ENCODE assay signal across 14 cellular contexts in the genomic region with DNA sequence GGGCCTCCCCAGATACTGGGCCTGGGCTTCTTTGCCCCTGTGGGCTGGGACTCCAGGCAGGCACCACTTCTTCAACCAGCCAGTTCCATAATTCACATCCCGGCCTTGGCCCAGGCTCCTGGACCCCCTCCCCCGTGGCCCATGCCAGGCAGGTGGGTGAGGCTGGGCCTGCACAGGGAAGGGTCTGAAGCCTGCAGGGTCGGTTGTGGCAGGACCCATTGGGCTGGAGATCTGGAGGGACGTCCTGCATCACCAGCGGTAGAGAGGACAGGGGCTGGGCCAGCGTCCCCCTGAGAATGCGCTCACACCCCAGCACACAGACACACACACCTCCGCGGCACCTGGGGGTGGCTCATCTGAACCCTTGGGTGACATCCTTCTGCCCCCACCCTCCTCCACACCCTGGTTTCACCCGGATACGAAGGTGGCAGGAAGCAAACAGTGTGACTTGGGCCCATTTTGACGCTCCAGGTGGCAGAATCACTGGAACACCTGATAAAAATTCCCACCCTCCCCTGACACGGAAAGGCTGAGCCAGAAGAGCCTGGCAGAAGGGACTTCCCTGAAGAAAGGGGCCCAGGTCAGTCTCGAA. TPM values are rescaled to one million over a fixed set of nuclear protein-coding genes. Genes with fewer than 3 reads are reported as not detected.
"Had no signal": no experiment of that assay in that cellular context is flagged by ENCODE, and none has a peak within 500 bp of the region (broad histone marks: within the 10 kb centered on the region; RNA-seq: fewer than 3 reads in every experiment).

No MANE protein-coding gene starts in this region.

- H3K36me3 ChIP-seq: cardiac muscle cell, gastroesophageal sphincter, left ventricle myocardium inferior, transverse colon, WERI-Rb-1 had no signal

- H3K9me3 ChIP-seq: gastroesophageal sphincter, left ventricle myocardium inferior, transverse colon had no signal

- H3K4me2 ChIP-seq: smooth muscle cell had no signal

- H3K9me3 Mint-ChIP-seq: activated T-cell treated with anti-CD3 and anti-CD28 coated beads, Interleukin-2, amount 50 U/mL, for 24 hours; stimulated activated naive B cell treated with anti-CD40 and anti-IgM and Interleukin-4, amounts not matched to agents 10 μg/mL and 1 μg/mL and 100 μg/mL, for 72 hours had no signal

- H3K4me3 ChIP-seq: cardiac muscle cell, gastroesophageal sphincter, left ventricle myocardium inferior, smooth muscle cell, transverse colon had no signal

- H3K27me3 Mint-ChIP-seq: activated T-cell treated with anti-CD3 and anti-CD28 coated beads, Interleukin-2, amount 50 U/mL, for 24 hours; stimulated activated naive B cell treated with anti-CD40 and anti-IgM and Interleukin-4, amounts not matched to agents 10 μg/mL and 1 μg/mL and 100 μg/mL, for 72 hours had no signal

- H3K4me3 Mint-ChIP-seq: activated T-cell treated with anti-CD3 and anti-CD28 coated beads, Interleukin-2, amount 50 U/mL, for 24 hours; stimulated activated naive B cell treated with anti-CD40 and anti-IgM and Interleukin-4, amounts not matched to agents 10 μg/mL and 1 μg/mL and 100 μg/mL, for 72 hours had no signal

- H3K27ac ChIP-seq: cardiac muscle cell, epithelial cell of prostate, gastroesophageal sphincter, left ventricle myocardium inferior, transverse colon, WERI-Rb-1 had no signal

- H3K36me3 Mint-ChIP-seq: stimulated activated naive B cell treated with anti-CD40 and anti-IgM and Interleukin-4, amounts not matched to agents 10 μg/mL and 1 μg/mL and 100 μg/mL, for 72 hours had no signal

- H3K27ac Mint-ChIP-seq: activated T-cell treated with anti-CD3 and anti-CD28 coated beads, Interleukin-2, amount 50 U/mL, for 24 hours; stimulated activated naive B cell treated with anti-CD40 and anti-IgM and Interleukin-4, amounts not matched to agents 10 μg/mL and 1 μg/mL and 100 μg/mL, for 72 hours had no signal

- H3K27me3 ChIP-seq: cardiac muscle cell, gastroesophageal sphincter, transverse colon had no signal

RNA-seq across cellular contexts. Expression of gene ZDHHC19, which starts 15.4 kb away (rescaled TPM):
- total RNA-seq: gastroesophageal sphincter, left ventricle myocardium inferior, right cardiac atrium, smooth muscle cell, subcutaneous adipose tissue, transverse colon had no signal
- polyA plus RNA-seq: keratinocyte, smooth muscle cell had no signal

RNA-seq across cellular contexts. Expression of gene SLC51A, which starts 20.6 kb away (rescaled TPM):
- total RNA-seq: cardiac muscle cell, gastroesophageal sphincter, left ventricle myocardium inferior, posterior vena cava, smooth muscle cell, subcutaneous adipose tissue had no signal
- polyA plus RNA-seq: keratinocyte, neural cell had no signal
